Comparison of ENCODE assay signal across 13 cellular contexts in genomic region chr17:49213399-49213798, GRCh38. TPM values are rescaled to one million over a fixed set of nuclear protein-coding genes. Genes with fewer than 3 reads are reported as not detected.
DNase-seq lines count a peak whose midpoint lies in the region; ATAC-seq and TF ChIP-seq lines count a peak whose summit lies in the region.
"Had no signal": no experiment of that assay in that cellular context is flagged by ENCODE, and none has a peak within 500 bp of the region (broad histone marks: within the 10 kb centered on the region; RNA-seq: fewer than 3 reads in every experiment).

No MANE protein-coding gene starts in this region.

- no peaks in the 10 kb centered on the region for H3K9me3 ChIP-seq in BLaER1 treated with 17β-estradiol and CSF1 and Interleukin-3, amounts not matched to agents 10 nM and 100 nM (replicated peaks in 1 of 11)
- H3K9me3 ChIP-seq in left lung (no peaks in the 10 kb centered on the region), aorta (ENCODE audit: control insufficient read depth, low read length) (no peaks in the 10 kb centered on the region)
- H3K9me3 ChIP-seq: BE2C had no signal

- peak overlapping the region; percentile 79 to 99 (median 95) for H3K4me2 ChIP-seq in BLaER1 treated with 17β-estradiol and CSF1 and Interleukin-3, amounts not matched to agents 10 nM and 100 nM

- WGBS in aorta, 2 donors, result 82 to 86% methylated on average over 5 of the region's 5 CpGs

- TF ChIP-seq CTCF in GM12864 (IDR thresholded peaks at IDR 0.05; ENCODE audit: low read depth, low read length, missing control alignments), result no peak
- no peak for TF ChIP-seq CTCF in left lung (IDR thresholded peaks at IDR 0.05)

- no peak overlapping the region; a peak in 1 of 20 replicates for H3K4me3 ChIP-seq in BLaER1 treated with 17β-estradiol and CSF1 and Interleukin-3, amounts not matched to agents 10 nM and 100 nM
- H3K4me3 ChIP-seq in GM12864 (ENCODE audit: low read depth, low read length), result peak overlapping the region; percentile 89
- peak overlapping the region in 1 of 2 donors; percentile 56 for H3K4me3 ChIP-seq in left lung
- no peak overlapping the region for H3K4me3 ChIP-seq in aorta (ENCODE audit: low read length in 2 of 2)

- no peak overlapping the region for H3K9ac ChIP-seq in BLaER1 treated with 17β-estradiol and CSF1 and Interleukin-3, amounts not matched to agents 10 nM and 100 nM

- H3K4me1 ChIP-seq in BLaER1 treated with 17β-estradiol and CSF1 and Interleukin-3, amounts not matched to agents 10 nM and 100 nM, result peaks cover 97 to 100% (median 100%) of the 10 kb centered on the region in 10 experiments
- H3K4me1 ChIP-seq in left lung (peaks cover 4 to 90% of the 10 kb centered on the region in 2 donors), aorta (ENCODE audit: control insufficient read depth in 1 of 2, insufficient read depth in 2 of 2, low read length in 2 of 2) (no peaks in the 10 kb centered on the region)
- H3K4me1 ChIP-seq: BE2C had no signal

- ATAC-seq in left lung (no peak), aorta (ENCODE audit: low FRiP score) (no peak)

- peaks cover 0 to 4% (median 0%) of the 10 kb centered on the region in 11 experiments; a peak in 1 of 22 replicates for H3K36me3 ChIP-seq in BLaER1 treated with 17β-estradiol and CSF1 and Interleukin-3, amounts not matched to agents 10 nM and 100 nM
- no peaks in the 10 kb centered on the region for H3K36me3 ChIP-seq in left lung
- H3K36me3 ChIP-seq in aorta (ENCODE audit: control insufficient read depth in 1 of 2, insufficient read depth in 2 of 2, low read length in 1 of 2), result no peaks in the 10 kb centered on the region
- H3K36me3 ChIP-seq: BE2C had no signal

- DNase-seq in GM12864 (ENCODE audit: low read depth) (no peak), left lung (no peak), NCI-H446 (lab: John Stamatoyannopoulos, UW) (no peak), GM19238 (ENCODE audit: insufficient read length, low spot score) (no peak), NOMO-1 treated with dmso at 0.1 percent for 144 hours (lab: John Stamatoyannopoulos, UW; ENCODE audit: unreplicated experiment) (no peak), aorta (no peak)
- DNase-seq: activated CD4-positive, alpha-beta T cell treated with anti-CD3 and anti-CD28 coated beads for 48 hours; BE2C; IMR-90; NCI-H1694; stimulated activated CD4-positive, alpha-beta T cell treated with anti-CD3 and anti-CD28 coated beads, Interleukin-4, amount 100 ng/mL, for 24 hours had no signal

- H3K27me3 ChIP-seq in BLaER1 treated with 17β-estradiol and CSF1 and Interleukin-3, amounts not matched to agents 10 nM and 100 nM, result no peaks in the 10 kb centered on the region
- peaks cover 0 to 22% of the 10 kb centered on the region in 2 donors for H3K27me3 ChIP-seq in left lung
- no peaks in the 10 kb centered on the region for H3K27me3 ChIP-seq in aorta (ENCODE audit: control insufficient read depth in 1 of 2, insufficient read depth in 2 of 2, low read length in 1 of 2)

- H3K27ac ChIP-seq in BLaER1 treated with 17β-estradiol and CSF1 and Interleukin-3, amounts not matched to agents 10 nM and 100 nM, result no peak overlapping the region
- H3K27ac ChIP-seq in left lung (peak overlapping the region; percentile 1 to 79), aorta (ENCODE audit: low read depth in 1 of 2, low read length in 2 of 2) (no peak overlapping the region)

- intact Hi-C loops in left lung (cut with DNase I) (no loop called here), aorta (cut with DNase I) (no loop called here)

- peak; percentile 48; the same call in 1 of the 2 replicates for TF ChIP-seq POLR2A in Raji (IDR thresholded peaks at IDR 0.05; ENCODE audit: insufficient read depth, low read depth, low read length)

- H4K20me1 ChIP-seq in BLaER1 treated with 17β-estradiol and CSF1 and Interleukin-3, amounts not matched to agents 10 nM and 100 nM, result no peaks in the 10 kb centered on the region

RNA-seq across cellular contexts. Expression of gene ABI3, which starts 2.9 kb away (rescaled TPM):
- 10 to 100 TPM; 10.8 to 23.8 TPM for total RNA-seq in left lung
- total RNA-seq in aorta, result 10 to 100 TPM in 1 of 2 donors, 1 to 10 TPM in 1; 8.8 to 12.3 TPM
- polyA plus RNA-seq in aorta, result 1 to 10 TPM in 1 of 2 donors, under 1 TPM in 1; 0.77 to 3.5 TPM

RNA-seq across cellular contexts. Expression of gene GNGT2, which starts 3.0 kb away (rescaled TPM):
- 1 to 10 TPM; 3.6 to 4.8 TPM for total RNA-seq in left lung
- 1 to 10 TPM; 1.6 to 1.8 TPM for total RNA-seq in aorta
- 1 to 10 TPM in 1 of 2 donors, under 1 TPM in 1; 1.00 to 4.0 TPM for polyA plus RNA-seq in aorta

RNA-seq across cellular contexts. Expression of gene PHOSPHO1, which starts 17.2 kb away (rescaled TPM):
- 1 to 10 TPM; 1.0 to 2.0 TPM for total RNA-seq in left lung
- total RNA-seq in aorta, result 1 to 10 TPM; 2.0 TPM
- polyA plus RNA-seq in aorta, result under 1 TPM in 1 of 2 donors, not detected in 1; 0.72 TPM

Comparison
In these comparisons a context has a peak if more than half of its experiments do, and no peak if none do; other contexts are left out.
1. H3K27ac ChIP-seq: peak in left lung (2 of 2); none in BLaER1 treated with 17β-estradiol and CSF1 and Interleukin-3, amounts not matched to agents 10 nM and 100 nM (0 of 11) and aorta (0 of 2).